ENCODE assay signal across 18 cellular contexts in genomic region chr11:43366597-43367121, GRCh38. TPM values are rescaled to one million over a fixed set of nuclear protein-coding genes. Genes with fewer than 3 reads are reported as not detected.
DNase-seq lines count a peak whose midpoint lies in the region; ATAC-seq and TF ChIP-seq lines count a peak whose summit lies in the region.
"Had no signal": no experiment of that assay in that cellular context is flagged by ENCODE, and none has a peak within 500 bp of the region (broad histone marks: within the 10 kb centered on the region; RNA-seq: fewer than 3 reads in every experiment).

No MANE protein-coding gene starts in this region.

- H3K4me3 Mint-ChIP-seq in stimulated activated naive CD8-positive, alpha-beta T cell treated with anti-CD3 and anti-CD28 coated beads, Interleukin-15, amount 100 ng/mL, for 72 hours = no peak overlapping the region
- H3K4me3 Mint-ChIP-seq: activated naive CD8-positive, alpha-beta T cell treated with anti-CD3 and anti-CD28 coated beads, Interleukin-2, amount 10 ng/mL, durations not matched to agents 7 days and 5 days; CD8-positive, alpha-beta memory T cell had no signal

- H2AFZ ChIP-seq in Karpas-422 (ENCODE audit: low read length) (no peak overlapping the region), smooth muscle cell (ENCODE audit: low read depth) (no peak overlapping the region)

- H3K27me3 Mint-ChIP-seq in stimulated activated naive CD8-positive, alpha-beta T cell treated with anti-CD3 and anti-CD28 coated beads, Interleukin-15, amount 100 ng/mL, for 72 hours = no peaks in the 10 kb centered on the region
- H3K27me3 Mint-ChIP-seq: activated naive CD8-positive, alpha-beta T cell treated with anti-CD3 and anti-CD28 coated beads, Interleukin-2, amount 10 ng/mL, durations not matched to agents 7 days and 5 days; CD8-positive, alpha-beta memory T cell had no signal

- no peak overlapping the region for H3K27ac Mint-ChIP-seq in stimulated activated naive CD8-positive, alpha-beta T cell treated with anti-CD3 and anti-CD28 coated beads, Interleukin-15, amount 100 ng/mL, for 72 hours
- H3K27ac Mint-ChIP-seq: activated naive CD8-positive, alpha-beta T cell treated with anti-CD3 and anti-CD28 coated beads, Interleukin-2, amount 10 ng/mL, durations not matched to agents 7 days and 5 days had no signal

- WGBS in smooth muscle cell (ENCODE audit: low lambda C conversion rate) = 68% methylated on average over 5 of the region's 5 CpGs

- H3K9me2 ChIP-seq in Karpas-422 (replicated peaks; ENCODE audit: insufficient read depth, low read length) = no peaks in the 10 kb centered on the region

- H3K27ac ChIP-seq in Karpas-422 (ENCODE audit: low read length) = peak overlapping the region; percentile 68
- H3K27ac ChIP-seq in smooth muscle cell (ENCODE audit: low read depth) = peak overlapping the region; percentile 58
- H3K27ac ChIP-seq: VCaP had no signal

- H3K4me2 ChIP-seq in Karpas-422 (ENCODE audit: low read depth, low read length, poor library complexity, severe bottlenecking) = peak overlapping the region; percentile 50
- no peak overlapping the region for H3K4me2 ChIP-seq in smooth muscle cell

- DNase-seq in Karpas-422 (peak; percentile 51), choroid plexus epithelial cell (ENCODE audit: low read depth) (peak; percentile 54), smooth muscle cell (lab: John Stamatoyannopoulos, UW; ENCODE audit: unreplicated experiment) (no peak), COLO668 (lab: John Stamatoyannopoulos, UW; ENCODE audit: unreplicated experiment) (no peak), NCI-H2196 treated with DMSO at 0.1 percent for 48 hours (lab: John Stamatoyannopoulos, UW; ENCODE audit: unreplicated experiment) (no peak)
- DNase-seq in stimulated activated naive CD8-positive, alpha-beta T cell treated with anti-CD3 and anti-CD28 coated beads, Interleukin-15, amount 100 ng/mL, for 72 hours = no peak
- DNase-seq: activated CD8-positive, alpha-beta memory T cell treated with anti-CD3 and anti-CD28 coated beads, Interleukin-2, amount 50 U/mL, for 4 hours; activated naive CD8-positive, alpha-beta T cell treated with anti-CD3 and anti-CD28 coated beads, Interleukin-2, amount 10 ng/mL, durations not matched to agents 7 days and 5 days; CD8-positive, alpha-beta memory T cell; cortex of kidney; H7; mucosa of descending colon; NCI-H2029; NCI-H82; SIG-M5; stimulated activated CD4-positive, alpha-beta T cell treated with anti-CD3 and anti-CD28 coated beads, Interleukin-4, amount 100 ng/mL, for 24 hours had no signal

- H3K9ac ChIP-seq in Karpas-422 (ENCODE audit: low read length) (peak overlapping the region; percentile 3), smooth muscle cell (ENCODE audit: low read depth) (no peak overlapping the region)

- H3K4me3 ChIP-seq in Karpas-422 (ENCODE audit: low read length) (peak overlapping the region; percentile 21; the same call in 1 of the 2 replicates), choroid plexus epithelial cell (ENCODE audit: low read depth, low read length) (no peak overlapping the region), smooth muscle cell (no peak overlapping the region)
- H3K4me3 ChIP-seq: mucosa of descending colon had no signal

- H3K36me3 ChIP-seq in Karpas-422 (ENCODE audit: insufficient read depth, low read length) (peaks cover 23% of the 10 kb centered on the region), smooth muscle cell (ENCODE audit: low read depth) (no peaks in the 10 kb centered on the region)

- H3F3A ChIP-seq in smooth muscle cell (ENCODE audit: low read depth) = no peaks in the 10 kb centered on the region

- TF ChIP-seq CTCF in choroid plexus epithelial cell (conservative IDR thresholded peaks at IDR 0.05; ENCODE audit: low read depth, low read length) (no peak), smooth muscle cell (IDR thresholded peaks at IDR 0.05; ENCODE audit: borderline replicate concordance, insufficient read depth, poor library complexity, severe bottlenecking) (no peak)

- peaks cover 42% of the 10 kb centered on the region for H3K4me1 ChIP-seq in Karpas-422 (ENCODE audit: low read length)
- no peaks in the 10 kb centered on the region for H3K4me1 ChIP-seq in smooth muscle cell (ENCODE audit: low read depth)

- H3K79me2 ChIP-seq in Karpas-422 (ENCODE audit: low read length) (peaks cover 99% of the 10 kb centered on the region), smooth muscle cell (ENCODE audit: low read depth) (peaks cover 97% of the 10 kb centered on the region)

- H3K27me3 ChIP-seq in Karpas-422 (ENCODE audit: low read length) = no peaks in the 10 kb centered on the region
- H3K27me3 ChIP-seq in smooth muscle cell (ENCODE audit: low read depth) = no peaks in the 10 kb centered on the region

- no peaks in the 10 kb centered on the region for H3K9me3 Mint-ChIP-seq in stimulated activated naive CD8-positive, alpha-beta T cell treated with anti-CD3 and anti-CD28 coated beads, Interleukin-15, amount 100 ng/mL, for 72 hours
- H3K9me3 Mint-ChIP-seq: activated naive CD8-positive, alpha-beta T cell treated with anti-CD3 and anti-CD28 coated beads, Interleukin-2, amount 10 ng/mL, durations not matched to agents 7 days and 5 days; CD8-positive, alpha-beta memory T cell had no signal

- H3K9me3 ChIP-seq in Karpas-422 (ENCODE audit: low read length) = no peaks in the 10 kb centered on the region
- no peaks in the 10 kb centered on the region for H3K9me3 ChIP-seq in smooth muscle cell (replicated peaks; ENCODE audit: low read depth)
- H3K9me3 ChIP-seq: mucosa of descending colon had no signal

- H4K20me1 ChIP-seq in Karpas-422 (ENCODE audit: insufficient read depth, low read depth, low read length) (peaks cover 15% of the 10 kb centered on the region), smooth muscle cell (ENCODE audit: low read depth) (peaks cover 96% of the 10 kb centered on the region)

- peak; percentile 37 for ATAC-seq in GM19023 (IDR thresholded peaks at IDR 0.05; ENCODE audit: unreplicated experiment)
- no peak for ATAC-seq in stimulated activated naive CD8-positive, alpha-beta T cell treated with anti-CD3 and anti-CD28 coated beads, Interleukin-15, amount 100 ng/mL, for 72 hours

- H3K4me1 Mint-ChIP-seq in stimulated activated naive CD8-positive, alpha-beta T cell treated with anti-CD3 and anti-CD28 coated beads, Interleukin-15, amount 100 ng/mL, for 72 hours = peaks cover 44% of the 10 kb centered on the region

RNA-seq across cellular contexts. Expression of gene TTC17, which starts 7.9 kb away (rescaled TPM):
- 128 and 154 TPM in 2 replicates for total RNA-seq in Karpas-422 (2014; rRNA removed; shearing (Covaris generic); ENCODE audit: low replicate concordance)
- 73.1 and 113 TPM in 2 replicates for total RNA-seq in smooth muscle cell
- polyA plus RNA-seq in smooth muscle cell = 35.9 and 43.5 TPM in 2 replicates

RNA-seq across cellular contexts. Expression of gene API5, which starts 54.9 kb away (rescaled TPM):
- 89.1 TPM in 2 replicates for total RNA-seq in Karpas-422 (2014; rRNA removed; shearing (Covaris generic); ENCODE audit: low replicate concordance)
- total RNA-seq in smooth muscle cell = 49.7 and 74.8 TPM in 2 replicates
- 31.4 and 35.2 TPM in 2 replicates for polyA plus RNA-seq in smooth muscle cell

Comparison
In these comparisons a context has a peak if more than half of its experiments do, and no peak if none do; other contexts are left out.
1. DNase-seq: peak in Karpas-422 (single experiment) and choroid plexus epithelial cell (single experiment); none in smooth muscle cell (single experiment), COLO668 (single experiment), NCI-H2196 treated with DMSO at 0.1 percent for 48 hours (single experiment) and stimulated activated naive CD8-positive, alpha-beta T cell treated with anti-CD3 and anti-CD28 coated beads, Interleukin-15, amount 100 ng/mL, for 72 hours (0 of 2).